ENCODE assay signal across 8 cellular contexts in genomic region chr2:87465730-87466129, GRCh38.
DNase-seq lines count a peak whose midpoint lies in the region; ATAC-seq and TF ChIP-seq lines count a peak whose summit lies in the region.
"Not testable (repeated sequence)": the region's sequence is repeated elsewhere in the genome, so short reads cannot be mapped to it uniquely, and the experiment has no call there.

No MANE protein-coding gene starts in this region.

- H3K9me3 ChIP-seq in CD4-positive, CD25-positive, alpha-beta regulatory T cell (ENCODE audit: control insufficient read depth in 2 of 2, low read length in 2 of 2); T-helper 17 cell (ENCODE audit: control insufficient read depth, low read length, poor library complexity, severe bottlenecking); liver (ENCODE audit: control insufficient read depth in 4 of 4, low read length in 3 of 4): not testable (repeated sequence)

- 32% methylated on average over 1 of the region's 3 CpGs for WGBS in liver

- DNase-seq in CD4-positive, CD25-positive, alpha-beta regulatory T cell; HFFc6; T-helper 17 cell; activated CD8-positive, alpha-beta memory T cell treated with anti-CD3 and anti-CD28 coated beads, Interleukin-2, amount 10 ng/mL, durations not matched to agents 7 days and 5 days; immature natural killer cell; stimulated activated effector memory CD8-positive, alpha-beta T cell treated with anti-CD3 and anti-CD28 coated beads, Interleukin-12 subunit alpha, Interleukin-12 subunit beta, amount 100 ng/mL, for 72 hours (ENCODE audit: low spot score in 2 of 2): not testable (repeated sequence)

- not testable (repeated sequence) for H3K9ac ChIP-seq in liver (ENCODE audit: low read depth in 1 of 2, low read length in 2 of 2)

- H3K4me3 ChIP-seq in CD4-positive, CD25-positive, alpha-beta regulatory T cell (ENCODE audit: low read depth, low read length); liver (ENCODE audit: low read depth in 1 of 3, low read length in 3 of 3): not testable (repeated sequence)

- CTCF ChIA-PET in activated CD8-positive, alpha-beta memory T cell treated with anti-CD3 and anti-CD28 coated beads, Interleukin-2, amount 10 ng/mL, durations not matched to agents 7 days and 5 days (lab: Charles Lee), result not testable (repeated sequence)

- not testable (repeated sequence) for H3K27me3 Mint-ChIP-seq in CD4-positive, CD25-positive, alpha-beta regulatory T cell; HFFc6 (ENCODE audit: insufficient read depth); T-helper 17 cell; activated CD8-positive, alpha-beta memory T cell treated with anti-CD3 and anti-CD28 coated beads, Interleukin-2, amount 10 ng/mL, durations not matched to agents 7 days and 5 days; activated naive CD4-positive, alpha-beta T cell treated with anti-CD3 and anti-CD28 coated beads, Interleukin-2, amount 50 U/mL, for 24 hours; immature natural killer cell (ENCODE audit: low read depth in 3 of 3)

- H3K4me1 Mint-ChIP-seq in CD4-positive, CD25-positive, alpha-beta regulatory T cell, result peaks cover 10 to 44% (median 21%) of the 10 kb centered on the region in 4 donors
- H3K4me1 Mint-ChIP-seq in HFFc6 (ENCODE audit: low read depth) (peaks cover 43% of the 10 kb centered on the region), immature natural killer cell (peaks cover 39 to 41% of the 10 kb centered on the region in 2 donors)
- H3K4me1 Mint-ChIP-seq in T-helper 17 cell, result not testable (repeated sequence)
- peaks cover 54% of the 10 kb centered on the region for H3K4me1 Mint-ChIP-seq in activated CD8-positive, alpha-beta memory T cell treated with anti-CD3 and anti-CD28 coated beads, Interleukin-2, amount 10 ng/mL, durations not matched to agents 7 days and 5 days
- H3K4me1 Mint-ChIP-seq in activated naive CD4-positive, alpha-beta T cell treated with anti-CD3 and anti-CD28 coated beads, Interleukin-2, amount 50 U/mL, for 24 hours, result peaks cover 48% of the 10 kb centered on the region
- peaks cover 28% of the 10 kb centered on the region for H3K4me1 Mint-ChIP-seq in stimulated activated effector memory CD8-positive, alpha-beta T cell treated with anti-CD3 and anti-CD28 coated beads, Interleukin-12 subunit alpha, Interleukin-12 subunit beta, amount 100 ng/mL, for 72 hours

- peak overlapping the region; percentile 67 for H3K27ac ChIP-seq in CD4-positive, CD25-positive, alpha-beta regulatory T cell (ENCODE audit: insufficient read depth, low read length, poor library complexity, severe bottlenecking)
- H3K27ac ChIP-seq in liver (ENCODE audit: low read depth in 1 of 2, low read length in 2 of 2), result not testable (repeated sequence)

- TF ChIP-seq CTCF in HFFc6 (IDR thresholded peaks at IDR 0.05); liver (IDR thresholded peaks at IDR 0.05; ENCODE audit: low read depth, low read length, missing input control): not testable (repeated sequence)

- TF ChIP-seq RAD21 in liver (IDR thresholded peaks at IDR 0.05), result not testable (repeated sequence)

- ATAC-seq in CD4-positive, CD25-positive, alpha-beta regulatory T cell (ENCODE audit: low read depth in 2 of 2); T-helper 17 cell; activated CD8-positive, alpha-beta memory T cell treated with anti-CD3 and anti-CD28 coated beads, Interleukin-2, amount 10 ng/mL, durations not matched to agents 7 days and 5 days; stimulated activated effector memory CD8-positive, alpha-beta T cell treated with anti-CD3 and anti-CD28 coated beads, Interleukin-12 subunit alpha, Interleukin-12 subunit beta, amount 100 ng/mL, for 72 hours: not testable (repeated sequence)

- H3K27ac Mint-ChIP-seq in CD4-positive, CD25-positive, alpha-beta regulatory T cell, result peak overlapping the region in 2 of 3 donors; percentile 22 to 94
- H3K27ac Mint-ChIP-seq in HFFc6, result peak overlapping the region; percentile 46; the same call in 1 of the 2 replicates
- H3K27ac Mint-ChIP-seq in T-helper 17 cell, result peak overlapping the region; percentile 76
- peak overlapping the region; percentile 81 for H3K27ac Mint-ChIP-seq in activated CD8-positive, alpha-beta memory T cell treated with anti-CD3 and anti-CD28 coated beads, Interleukin-2, amount 10 ng/mL, durations not matched to agents 7 days and 5 days
- peak overlapping the region; percentile 13 for H3K27ac Mint-ChIP-seq in activated naive CD4-positive, alpha-beta T cell treated with anti-CD3 and anti-CD28 coated beads, Interleukin-2, amount 50 U/mL, for 24 hours
- H3K27ac Mint-ChIP-seq in immature natural killer cell, result peak overlapping the region in 4 of 6 donors; percentile 65 to 90 (median 76)
- H3K27ac Mint-ChIP-seq in stimulated activated effector memory CD8-positive, alpha-beta T cell treated with anti-CD3 and anti-CD28 coated beads, Interleukin-12 subunit alpha, Interleukin-12 subunit beta, amount 100 ng/mL, for 72 hours, result peak overlapping the region; percentile 60

- H3K4me3 Mint-ChIP-seq in CD4-positive, CD25-positive, alpha-beta regulatory T cell, result peak overlapping the region in 1 of 4 donors; percentile 69
- H3K4me3 Mint-ChIP-seq in HFFc6; T-helper 17 cell; activated CD8-positive, alpha-beta memory T cell treated with anti-CD3 and anti-CD28 coated beads, Interleukin-2, amount 10 ng/mL, durations not matched to agents 7 days and 5 days: not testable (repeated sequence)
- peak overlapping the region; percentile 15 for H3K4me3 Mint-ChIP-seq in activated naive CD4-positive, alpha-beta T cell treated with anti-CD3 and anti-CD28 coated beads, Interleukin-2, amount 50 U/mL, for 24 hours
- peak overlapping the region in 4 of 5 donors; percentile 2 to 80 (median 68) for H3K4me3 Mint-ChIP-seq in immature natural killer cell
- H3K4me3 Mint-ChIP-seq in stimulated activated effector memory CD8-positive, alpha-beta T cell treated with anti-CD3 and anti-CD28 coated beads, Interleukin-12 subunit alpha, Interleukin-12 subunit beta, amount 100 ng/mL, for 72 hours, result peak overlapping the region; percentile 53

- not testable (repeated sequence) for H3K36me3 ChIP-seq in CD4-positive, CD25-positive, alpha-beta regulatory T cell (ENCODE audit: control insufficient read depth, insufficient read depth, low read length); liver (ENCODE audit: control insufficient read depth in 4 of 4, insufficient read depth in 3 of 4, low read depth in 1 of 4, low read length in 3 of 4)

- peaks cover 31% of the 10 kb centered on the region for H3K4me1 ChIP-seq in CD4-positive, CD25-positive, alpha-beta regulatory T cell (ENCODE audit: control insufficient read depth, insufficient read depth, low read length, poor library complexity, severe bottlenecking)
- H3K4me1 ChIP-seq in liver (ENCODE audit: control insufficient read depth in 4 of 4, insufficient read depth in 4 of 4, low read length in 3 of 4), result not testable (repeated sequence)

- not testable (repeated sequence) for H3K9me3 Mint-ChIP-seq in CD4-positive, CD25-positive, alpha-beta regulatory T cell; HFFc6; activated CD8-positive, alpha-beta memory T cell treated with anti-CD3 and anti-CD28 coated beads, Interleukin-2, amount 10 ng/mL, durations not matched to agents 7 days and 5 days (ENCODE audit: low read depth); activated naive CD4-positive, alpha-beta T cell treated with anti-CD3 and anti-CD28 coated beads, Interleukin-2, amount 50 U/mL, for 24 hours; immature natural killer cell; stimulated activated effector memory CD8-positive, alpha-beta T cell treated with anti-CD3 and anti-CD28 coated beads, Interleukin-12 subunit alpha, Interleukin-12 subunit beta, amount 100 ng/mL, for 72 hours

- not testable (repeated sequence) for H3K36me3 Mint-ChIP-seq in CD4-positive, CD25-positive, alpha-beta regulatory T cell; HFFc6 (ENCODE audit: low read depth); T-helper 17 cell (ENCODE audit: low read depth); immature natural killer cell
- H3K36me3 Mint-ChIP-seq in activated CD8-positive, alpha-beta memory T cell treated with anti-CD3 and anti-CD28 coated beads, Interleukin-2, amount 10 ng/mL, durations not matched to agents 7 days and 5 days, result peaks cover 11% of the 10 kb centered on the region
- H3K36me3 Mint-ChIP-seq in activated naive CD4-positive, alpha-beta T cell treated with anti-CD3 and anti-CD28 coated beads, Interleukin-2, amount 50 U/mL, for 24 hours, result peaks cover 12% of the 10 kb centered on the region
- H3K36me3 Mint-ChIP-seq in stimulated activated effector memory CD8-positive, alpha-beta T cell treated with anti-CD3 and anti-CD28 coated beads, Interleukin-12 subunit alpha, Interleukin-12 subunit beta, amount 100 ng/mL, for 72 hours, result peaks cover 16% of the 10 kb centered on the region

- H3K27me3 ChIP-seq in CD4-positive, CD25-positive, alpha-beta regulatory T cell (ENCODE audit: control insufficient read depth, insufficient read depth, low read length); liver (ENCODE audit: control insufficient read depth in 4 of 4, insufficient read depth in 4 of 4, low read length in 3 of 4): not testable (repeated sequence)

TF ChIP-seq in liver, 16 proteins besides CTCF, POLR2A, EP300 and RAD21:
- TF ChIP-seq RXRA (IDR thresholded peaks at IDR 0.05), result peak; percentile 36 to 63
- TF ChIP-seq NR2F2 (IDR thresholded peaks at IDR 0.05), result peak; percentile 30
- TF ChIP-seq HNF4A (conservative IDR thresholded peaks at IDR 0.05), result peak in 1 of 2 donors; percentile 10

Comparison
In these comparisons a context has a peak if more than half of its experiments do, and no peak if none do; other contexts are left out.
1. H3K27ac Mint-ChIP-seq: peak in every context shown above with its lines; median percentile 81 in activated CD8-positive, alpha-beta memory T cell treated with anti-CD3 and anti-CD28 coated beads, Interleukin-2, amount 10 ng/mL, durations not matched to agents 7 days and 5 days; 76 in T-helper 17 cell; 76 in immature natural killer cell; 60 in stimulated activated effector memory CD8-positive, alpha-beta T cell treated with anti-CD3 and anti-CD28 coated beads, Interleukin-12 subunit alpha, Interleukin-12 subunit beta, amount 100 ng/mL, for 72 hours; 58 in CD4-positive, CD25-positive, alpha-beta regulatory T cell; 46 in HFFc6; 13 in activated naive CD4-positive, alpha-beta T cell treated with anti-CD3 and anti-CD28 coated beads, Interleukin-2, amount 50 U/mL, for 24 hours.